In the genomic region with DNA sequence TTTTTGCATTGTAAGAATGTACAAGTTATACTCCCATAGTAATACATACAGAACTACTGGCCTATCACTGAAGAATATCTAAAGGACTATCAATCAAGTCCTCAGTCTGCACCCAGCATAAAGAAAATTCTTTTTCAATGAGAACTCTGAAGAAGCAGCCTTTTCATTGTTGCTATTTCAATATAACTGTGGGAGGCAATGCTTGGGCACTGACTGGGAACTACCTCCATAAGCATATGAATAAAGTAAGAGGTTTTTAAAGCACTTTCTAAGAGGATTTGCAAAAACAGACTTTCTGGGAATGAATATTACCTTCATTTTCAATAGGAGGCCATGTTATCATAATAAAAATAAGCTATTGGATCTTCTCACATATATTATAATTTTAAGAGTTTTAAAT, we compare ENCODE assay signal across 22 cellular contexts.
"Had no signal": no experiment of that assay in that cellular context is flagged by ENCODE, and none has a peak within 500 bp of the region (broad histone marks: within the 10 kb centered on the region; RNA-seq: fewer than 3 reads in every experiment).

No MANE protein-coding gene starts in this region.

- H3K9me3 Mint-ChIP-seq: activated CD4-positive, alpha-beta memory T cell treated with anti-CD3 and anti-CD28 coated beads, Interleukin-2, amount 10 ng/mL, durations not matched to agents 7 days and 5 days; activated CD4-positive, alpha-beta T cell treated with anti-CD3 and anti-CD28 coated beads, Interleukin-2, amount 10 ng/mL, durations not matched to agents 7 days and 5 days; activated naive CD4-positive, alpha-beta T cell treated with anti-CD3 and anti-CD28 coated beads for 36 hours; activated T-helper 17 cell treated with anti-CD3 and anti-CD28 coated beads, Interleukin-2, amount 50 U/mL, for 72 hours had no signal

- H3K4me1 Mint-ChIP-seq: activated T-helper 17 cell treated with anti-CD3 and anti-CD28 coated beads, Interleukin-2, amount 50 U/mL, for 72 hours had no signal

- H3K36me3 ChIP-seq: SJSA1 had no signal

- H3K36me3 Mint-ChIP-seq: activated naive CD8-positive, alpha-beta T cell had no signal

- H3K4me1 ChIP-seq: SJSA1 had no signal

- H3K4me3 Mint-ChIP-seq: activated CD4-positive, alpha-beta memory T cell treated with anti-CD3 and anti-CD28 coated beads, Interleukin-2, amount 10 ng/mL, durations not matched to agents 7 days and 5 days; activated CD4-positive, alpha-beta T cell treated with anti-CD3 and anti-CD28 coated beads, Interleukin-2, amount 10 ng/mL, durations not matched to agents 7 days and 5 days; activated naive CD4-positive, alpha-beta T cell treated with anti-CD3 and anti-CD28 coated beads for 36 hours; activated naive CD8-positive, alpha-beta T cell; activated T-helper 17 cell treated with anti-CD3 and anti-CD28 coated beads, Interleukin-2, amount 50 U/mL, for 72 hours; T-helper 17 cell had no signal

- H3K27me3 ChIP-seq: SJSA1 had no signal

- ATAC-seq: activated T-helper 17 cell treated with anti-CD3 and anti-CD28 coated beads, Interleukin-2, amount 50 U/mL, for 72 hours; T-helper 17 cell had no signal

- H3K27me3 Mint-ChIP-seq: activated naive CD8-positive, alpha-beta T cell; T-helper 17 cell had no signal

- DNase-seq: activated CD4-positive, alpha-beta memory T cell treated with anti-CD3 and anti-CD28 coated beads, Interleukin-2, amount 10 ng/mL, durations not matched to agents 7 days and 5 days; activated CD4-positive, alpha-beta T cell treated with anti-CD3 and anti-CD28 coated beads, Interleukin-2, amount 10 ng/mL, durations not matched to agents 7 days and 5 days; activated CD4-positive, CD25-positive, alpha-beta regulatory T cell; activated gamma-delta T cell; activated naive CD4-positive, alpha-beta T cell treated with anti-CD3 and anti-CD28 coated beads for 36 hours; activated T-cell treated with anti-CD3 and anti-CD28 coated beads for 4 hours; activated T-cell treated with anti-CD3 and anti-CD28 coated beads, Interleukin-2, amount 50 U/mL, for 48 hours; KG1; MV-4-11; NCI-H1105 treated with DMSO at 0.1 percent for 48 hours; NCI-H1436 treated with DMSO at 0.1 percent for 48 hours; NCI-H187; NCI-H2081; NCI-H510A treated with DMSO at 0.1 percent for 48 hours; NCI-H69; NK-92 treated with Interleukin-12 subunit alpha and Interleukin-12 subunit beta, amount 100 ng/mL, for 24 hours; SHP77; T-helper 17 cell; T-helper 9 cell had no signal

- H3K27ac Mint-ChIP-seq: activated CD4-positive, alpha-beta memory T cell treated with anti-CD3 and anti-CD28 coated beads, Interleukin-2, amount 10 ng/mL, durations not matched to agents 7 days and 5 days; activated CD4-positive, alpha-beta T cell treated with anti-CD3 and anti-CD28 coated beads, Interleukin-2, amount 10 ng/mL, durations not matched to agents 7 days and 5 days; activated naive CD4-positive, alpha-beta T cell treated with anti-CD3 and anti-CD28 coated beads for 36 hours; activated naive CD8-positive, alpha-beta T cell; activated T-helper 17 cell treated with anti-CD3 and anti-CD28 coated beads, Interleukin-2, amount 50 U/mL, for 72 hours; T-helper 17 cell had no signal

- H3K27ac ChIP-seq: SJSA1 had no signal

- H3K4me3 ChIP-seq: SJSA1 had no signal

- H3K9me3 ChIP-seq: SJSA1 had no signal
